ENCODE assay signal across 25 cellular contexts in genomic region chr16:57016301-57016700, GRCh38. TPM values are rescaled to one million over a fixed set of nuclear protein-coding genes. Genes with fewer than 3 reads are reported as not detected.
DNase-seq lines count a peak whose midpoint lies in the region; ATAC-seq lines count a peak whose summit lies in the region.
"Had no signal": no experiment of that assay in that cellular context is flagged by ENCODE, and none has a peak within 500 bp of the region (broad histone marks: within the 10 kb centered on the region; RNA-seq: fewer than 3 reads in every experiment).

No MANE protein-coding gene starts in this region.

- peaks cover 65% of the 10 kb centered on the region for H3K4me1 Mint-ChIP-seq in activated CD4-positive, alpha-beta memory T cell treated with anti-CD3 and anti-CD28 coated beads, Interleukin-2, amount 10 ng/mL, durations not matched to agents 7 days and 5 days
- H3K4me1 Mint-ChIP-seq in central memory CD8-positive, alpha-beta T cell: peaks cover 81% of the 10 kb centered on the region
- peaks cover 92% of the 10 kb centered on the region for H3K4me1 Mint-ChIP-seq in stimulated activated naive CD8-positive, alpha-beta T cell treated with anti-CD3 and anti-CD28 coated beads, Interleukin-15, amount 100 ng/mL, for 72 hours

- peaks cover 74% of the 10 kb centered on the region for H3K36me3 Mint-ChIP-seq in activated CD4-positive, alpha-beta memory T cell treated with anti-CD3 and anti-CD28 coated beads, Interleukin-2, amount 10 ng/mL, durations not matched to agents 7 days and 5 days (ENCODE audit: low read depth)
- H3K36me3 Mint-ChIP-seq in central memory CD8-positive, alpha-beta T cell (ENCODE audit: insufficient read depth): peaks cover 54% of the 10 kb centered on the region

- H3K9me3 Mint-ChIP-seq in activated CD4-positive, alpha-beta memory T cell treated with anti-CD3 and anti-CD28 coated beads, Interleukin-2, amount 10 ng/mL, durations not matched to agents 7 days and 5 days: no peaks in the 10 kb centered on the region
- no peaks in the 10 kb centered on the region for H3K9me3 Mint-ChIP-seq in central memory CD8-positive, alpha-beta T cell
- no peaks in the 10 kb centered on the region for H3K9me3 Mint-ChIP-seq in stimulated activated naive CD8-positive, alpha-beta T cell treated with anti-CD3 and anti-CD28 coated beads, Interleukin-15, amount 100 ng/mL, for 72 hours
- H3K9me3 Mint-ChIP-seq: activated B cell treated with CpG ODN at 0.5 μM for 24 hours had no signal

- no peak overlapping the region for H3K4me3 Mint-ChIP-seq in activated CD4-positive, alpha-beta memory T cell treated with anti-CD3 and anti-CD28 coated beads, Interleukin-2, amount 10 ng/mL, durations not matched to agents 7 days and 5 days
- H3K4me3 Mint-ChIP-seq in central memory CD8-positive, alpha-beta T cell: peak overlapping the region; percentile 33
- peak overlapping the region; percentile 44 to 47 for H3K4me3 Mint-ChIP-seq in stimulated activated naive CD8-positive, alpha-beta T cell treated with anti-CD3 and anti-CD28 coated beads, Interleukin-15, amount 100 ng/mL, for 72 hours
- H3K4me3 Mint-ChIP-seq: activated B cell treated with CpG ODN at 0.5 μM for 24 hours had no signal

- peak overlapping the region; percentile 19 for H3K27ac Mint-ChIP-seq in activated CD4-positive, alpha-beta memory T cell treated with anti-CD3 and anti-CD28 coated beads, Interleukin-2, amount 10 ng/mL, durations not matched to agents 7 days and 5 days
- H3K27ac Mint-ChIP-seq in central memory CD8-positive, alpha-beta T cell (ENCODE audit: low read depth): peak overlapping the region; percentile 98
- H3K27ac Mint-ChIP-seq in stimulated activated naive CD8-positive, alpha-beta T cell treated with anti-CD3 and anti-CD28 coated beads, Interleukin-15, amount 100 ng/mL, for 72 hours: peak overlapping the region; percentile 14 to 95
- H3K27ac Mint-ChIP-seq: activated B cell treated with CpG ODN at 0.5 μM for 24 hours had no signal

- CTCF ChIA-PET in activated CD4-positive, alpha-beta memory T cell treated with anti-CD3 and anti-CD28 coated beads, Interleukin-2, amount 10 ng/mL, durations not matched to agents 7 days and 5 days (lab: Charles Lee): no interaction called here

- intact Hi-C loops in posterior vena cava (cut with DNase I): no loop called here

- POLR2A ChIA-PET in activated CD4-positive, alpha-beta memory T cell treated with anti-CD3 and anti-CD28 coated beads, Interleukin-2, amount 10 ng/mL, durations not matched to agents 7 days and 5 days (lab: Charles Lee): interaction anchor here (1.0 to 23.0 kb wide), 4 partner anchors 11 to 26 kb away, joined by 3 to 373 read pairs (median 4); partner anchors contain the start of gene NLRC5

- H3K27me3 Mint-ChIP-seq in activated CD4-positive, alpha-beta memory T cell treated with anti-CD3 and anti-CD28 coated beads, Interleukin-2, amount 10 ng/mL, durations not matched to agents 7 days and 5 days: no peaks in the 10 kb centered on the region
- no peaks in the 10 kb centered on the region for H3K27me3 Mint-ChIP-seq in central memory CD8-positive, alpha-beta T cell
- no peaks in the 10 kb centered on the region for H3K27me3 Mint-ChIP-seq in stimulated activated naive CD8-positive, alpha-beta T cell treated with anti-CD3 and anti-CD28 coated beads, Interleukin-15, amount 100 ng/mL, for 72 hours
- H3K27me3 Mint-ChIP-seq: activated B cell treated with CpG ODN at 0.5 μM for 24 hours had no signal

- peak; percentile 33 for DNase-seq in stimulated activated CD4-positive, alpha-beta T cell treated with anti-CD3 and anti-CD28 coated beads, Interleukin-2, amount 100 ng/mL, for 4 hours (ENCODE audit: low read depth)
- no peak for DNase-seq in stimulated activated CD4-positive, alpha-beta T cell treated with anti-CD3 and anti-CD28 coated beads, Interleukin-4, amount 100 ng/mL, for 1 hour
- DNase-seq in activated CD4-positive, alpha-beta memory T cell treated with anti-CD3 and anti-CD28 coated beads, Interleukin-2, amount 10 ng/mL, durations not matched to agents 7 days and 5 days: no peak
- DNase-seq in central memory CD8-positive, alpha-beta T cell (ENCODE audit: low spot score in 2 of 2): no peak
- no peak for DNase-seq in stimulated activated naive CD8-positive, alpha-beta T cell treated with anti-CD3 and anti-CD28 coated beads, Interleukin-15, amount 100 ng/mL, for 72 hours
- DNase-seq in dedifferentiated amniotic fluid mesenchymal stem cell (ENCODE audit: extremely low spot score) (no peak), posterior vena cava (ENCODE audit: low spot score) (no peak)
- DNase-seq: activated B cell treated with CpG ODN at 0.5 μM for 24 hours; adrenal gland; Caco-2; dorsolateral prefrontal cortex; left ventricle myocardium superior; mucosa of descending colon; NCI-H1092 treated with DMSO at 0.1 percent for 48 hours; NCI-H2029 treated with DMSO at 0.1 percent for 48 hours; psoas muscle; stimulated activated CD4-positive, alpha-beta T cell treated with anti-CD3 and anti-CD28 coated beads, Interleukin-2, amount 100 ng/mL, for 24 hours; upper lobe of left lung had no signal

- ATAC-seq in central memory CD8-positive, alpha-beta T cell (replicated peaks; ENCODE audit: extremely low read depth, poor library complexity, severe bottlenecking): no peak
- no peak for ATAC-seq in stimulated activated naive CD8-positive, alpha-beta T cell treated with anti-CD3 and anti-CD28 coated beads, Interleukin-15, amount 100 ng/mL, for 72 hours
- no peak for ATAC-seq in GM19328 (IDR thresholded peaks at IDR 0.05; ENCODE audit: unreplicated experiment)
- ATAC-seq: HCT116, left ventricle myocardium superior, mucosa of descending colon, psoas muscle had no signal

RNA-seq across cellular contexts. Expression of gene NLRC5, which starts 26.9 kb away (rescaled TPM):
- 100 to 1,000 TPM; 259 to 263 TPM for total RNA-seq in activated CD4-positive, alpha-beta memory T cell treated with anti-CD3 and anti-CD28 coated beads, Interleukin-2, amount 10 ng/mL, durations not matched to agents 7 days and 5 days
- 10 to 100 TPM; 37.8 to 53.2 TPM for total RNA-seq in posterior vena cava
- total RNA-seq: cardiac muscle cell had no signal

RNA-seq across cellular contexts. Expression of gene CETP, which starts 54.6 kb away (rescaled TPM):
- total RNA-seq in activated CD4-positive, alpha-beta memory T cell treated with anti-CD3 and anti-CD28 coated beads, Interleukin-2, amount 10 ng/mL, durations not matched to agents 7 days and 5 days: not detected
- under 1 TPM in 1 of 2 donors, not detected in 1; 0.60 TPM for total RNA-seq in posterior vena cava
- total RNA-seq: Caco-2; Daoy; epithelial cell of proximal tubule; LHCN-M2; T-helper 2 cell treated with Interferon-gamma antibody and Interleukin-4, amounts not matched to agents 100 ng/mL and 5 ng/mL, for 36 hours had no signal

Comparison
In these comparisons a context has a peak if more than half of its experiments do, and no peak if none do; other contexts are left out.
1. H3K27ac Mint-ChIP-seq: peak in every context shown above with its lines; median percentile 98 in central memory CD8-positive, alpha-beta T cell; 54 in stimulated activated naive CD8-positive, alpha-beta T cell treated with anti-CD3 and anti-CD28 coated beads, Interleukin-15, amount 100 ng/mL, for 72 hours; 19 in activated CD4-positive, alpha-beta memory T cell treated with anti-CD3 and anti-CD28 coated beads, Interleukin-2, amount 10 ng/mL, durations not matched to agents 7 days and 5 days.
2. RNA of gene NLRC5, which starts 26.9 kb away (total RNA-seq): 259 to 263 TPM in activated CD4-positive, alpha-beta memory T cell treated with anti-CD3 and anti-CD28 coated beads, Interleukin-2, amount 10 ng/mL, durations not matched to agents 7 days and 5 days; 37.8 to 53.2 TPM in posterior vena cava; every median in the first group is over 4 times any median in the second.